8 cellular contexts compared by ENCODE assay signal in the genomic region with DNA sequence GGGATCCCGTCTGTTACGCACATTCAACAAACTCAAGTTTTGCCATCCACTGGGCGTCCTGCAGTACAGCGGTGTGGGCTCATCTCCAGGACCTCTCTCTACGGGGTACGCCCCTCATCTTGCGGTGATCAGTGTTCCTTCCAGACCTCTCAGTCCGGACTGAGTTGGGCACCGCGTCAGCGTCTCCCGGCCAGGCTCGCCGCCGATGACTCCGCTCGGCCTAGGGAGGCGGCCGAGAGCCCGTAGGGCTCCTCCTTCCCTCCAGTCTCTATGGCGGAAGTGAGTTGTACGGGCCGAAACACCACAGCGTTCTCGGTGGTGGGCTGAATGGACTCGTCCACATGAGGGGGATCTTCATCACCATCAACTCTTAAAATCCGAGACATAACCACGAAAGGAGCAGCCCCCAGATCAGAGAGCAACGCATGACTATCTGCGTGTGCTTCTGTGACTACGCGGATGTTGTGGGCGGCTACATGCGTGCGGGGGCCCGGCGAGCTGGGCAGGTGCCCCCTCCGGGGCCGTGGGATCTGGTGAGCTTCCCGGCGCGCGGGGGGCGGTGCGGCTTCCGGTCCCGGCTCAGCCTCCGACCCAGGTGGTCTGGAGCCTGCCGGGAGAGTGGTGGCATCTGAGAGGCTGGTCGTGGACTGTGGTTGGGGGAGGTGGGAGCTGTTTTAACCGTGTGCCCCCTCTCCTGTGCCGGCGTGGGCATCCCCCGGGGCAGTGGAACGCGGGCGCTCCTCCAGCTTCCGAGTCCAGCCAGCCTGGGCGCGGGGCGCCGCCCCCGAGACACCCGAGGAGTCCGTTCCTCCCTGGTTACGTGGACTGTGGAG. TPM values are rescaled to one million over a fixed set of nuclear protein-coding genes. Genes with fewer than 3 reads are reported as not detected.
DNase-seq lines count a peak whose midpoint lies in the region; ATAC-seq and TF ChIP-seq lines count a peak whose summit lies in the region.

A gene with protein sequence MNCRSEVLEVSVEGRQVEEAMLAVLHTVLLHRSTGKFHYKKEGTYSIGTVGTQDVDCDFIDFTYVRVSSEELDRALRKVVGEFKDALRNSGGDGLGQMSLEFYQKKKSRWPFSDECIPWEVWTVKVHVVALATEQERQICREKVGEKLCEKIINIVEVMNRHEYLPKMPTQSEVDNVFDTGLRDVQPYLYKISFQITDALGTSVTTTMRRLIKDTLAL (plus strand): TSS at position 569 of the 833 bp plus-strand sequence. CDS start 3,673 bp downstream, outside the sequence.

- peak; percentile 47 to 97 for TF ChIP-seq CTCF in Caco-2 (IDR thresholded peaks at IDR 0.05; ENCODE audit: insufficient read depth in 1 of 2, low read depth in 1 of 2, low read length in 1 of 2, severe bottlenecking in 1 of 2, unreplicated experiment in 1 of 2)
- TF ChIP-seq CTCF in GM20000 (IDR thresholded peaks at IDR 0.05; ENCODE audit: extremely low read depth, missing control alignments), result peak; percentile 87

- peak; percentile 96 for DNase-seq in Caco-2
- peak; percentile 97 for DNase-seq in GM20000 (ENCODE audit: low spot score)
- DNase-seq in HT-29 (ENCODE audit: low spot score), result peak; percentile 94
- peak; percentile 78 for DNase-seq in NK-92 treated with Interleukin-12 subunit alpha and Interleukin-12 subunit beta, amount 100 ng/mL, for 24 hours (lab: John Stamatoyannopoulos, UW)
- peak; percentile 83 to 84 (median 83) for DNase-seq in effector memory CD8-positive, alpha-beta T cell
- peak; percentile 97 for DNase-seq in medulla oblongata (ENCODE audit: extremely low spot score)
- DNase-seq in stimulated activated CD8-positive, alpha-beta memory T cell treated with anti-CD3 and anti-CD28 coated beads, Interleukin-12 subunit alpha, Interleukin-12 subunit beta, amount 100 ng/mL, for 24 hours (ENCODE audit: extremely low read depth), result peak; percentile 73

- POLR2A ChIA-PET in Caco-2 (lab: Charles Lee), result interaction anchor here (1.0 to 3.1 kb wide), 5 partner anchors 19 to 108 kb away, joined by 3 to 40 read pairs (median 10); a partner anchor contains a TSS
- POLR2A ChIA-PET in activated CD8-positive, alpha-beta memory T cell treated with anti-CD3 and anti-CD28 coated beads for 36 hours (lab: Charles Lee), result interaction anchor here (0.6 to 2.8 kb wide), 8 partner anchors 11 to 63 kb away, joined by 3 to 12 read pairs (median 4); a partner anchor contains a TSS

- H3K4me1 ChIP-seq in Caco-2, result peaks cover 12% of the 10 kb centered on the region

- H3K9me3 Mint-ChIP-seq in Caco-2 (ENCODE audit: unreplicated experiment), result no peaks in the 10 kb centered on the region
- no peaks in the 10 kb centered on the region for H3K9me3 Mint-ChIP-seq in effector memory CD8-positive, alpha-beta T cell

- peaks cover 50% of the 10 kb centered on the region for H3K36me3 Mint-ChIP-seq in Caco-2 (ENCODE audit: insufficient read depth, unreplicated experiment)
- peaks cover 29% of the 10 kb centered on the region for H3K36me3 Mint-ChIP-seq in effector memory CD8-positive, alpha-beta T cell (ENCODE audit: insufficient read depth)

- peak within 1 kb of the TSS; percentile 80 for H3K4me3 ChIP-seq in Caco-2 (ENCODE audit: low read depth, low read length)

- peak; percentile 94 for ATAC-seq in effector memory CD8-positive, alpha-beta T cell (replicated peaks)

- no TSS peak for BruUV-seq in Caco-2 (replicated peaks; lab: Mats Ljungman, UMichigan)

- intact Hi-C loops in Caco-2 (cut with micrococcal nuclease; ENCODE audit: unreplicated experiment), result loop anchor here (1.0 kb wide), 5 partner anchors 14 to 44 kb away; a partner anchor contains a TSS

- no peaks in the 10 kb centered on the region for H3K27me3 Mint-ChIP-seq in Caco-2 (ENCODE audit: insufficient read depth, unreplicated experiment)
- peaks cover 14 to 20% of the 10 kb centered on the region in 2 donors for H3K27me3 Mint-ChIP-seq in effector memory CD8-positive, alpha-beta T cell

- no peaks in the 10 kb centered on the region for H3K27me3 ChIP-seq in Caco-2 (replicated peaks; ENCODE audit: control insufficient read depth, insufficient read depth, low read length)

- H3K9me3 ChIP-seq in Caco-2, result no peaks in the 10 kb centered on the region

- peak within 1 kb of the TSS; percentile 100 for H3K27ac Mint-ChIP-seq in Caco-2 (ENCODE audit: unreplicated experiment)
- H3K27ac Mint-ChIP-seq in effector memory CD8-positive, alpha-beta T cell, result peak within 1 kb of the TSS; percentile 97 to 98

- peak within 1 kb of the TSS; percentile 85 for H3K4me3 Mint-ChIP-seq in Caco-2 (ENCODE audit: unreplicated experiment)
- peak within 1 kb of the TSS; percentile 93 to 96 for H3K4me3 Mint-ChIP-seq in effector memory CD8-positive, alpha-beta T cell

- peaks cover 30% of the 10 kb centered on the region for H3K4me1 Mint-ChIP-seq in Caco-2 (ENCODE audit: low read depth, unreplicated experiment)
- peaks cover 34 to 42% of the 10 kb centered on the region in 2 donors for H3K4me1 Mint-ChIP-seq in effector memory CD8-positive, alpha-beta T cell (ENCODE audit: low read depth in 2 of 2)

- H3K36me3 ChIP-seq in Caco-2 (ENCODE audit: control insufficient read depth, insufficient read depth, low read length), result peaks cover 4% of the 10 kb centered on the region; the same call in 1 of the 2 replicates

- CTCF ChIA-PET in Caco-2 (lab: Charles Lee), result interaction anchor here (0.9 to 5.1 kb wide), 15 partner anchors 10 to 66 kb away, joined by 3 to 84 read pairs (median 5); a partner anchor contains a TSS
- CTCF ChIA-PET in activated CD8-positive, alpha-beta memory T cell treated with anti-CD3 and anti-CD28 coated beads for 36 hours (lab: Charles Lee), result interaction anchor here (0.9 to 23.1 kb wide), 14 partner anchors 9 to 928 kb away, joined by 3 to 392 read pairs (median 4); a partner anchor contains a TSS

RNA-seq across cellular contexts. Expression of the gene that starts here (rescaled TPM):
- 67.2 and 78.0 TPM in 2 replicates for total RNA-seq in Caco-2 (2022)
- 105 and 114 TPM in 2 replicates for total RNA-seq in HT-29 (2014; rRNA removed; shearing (Covaris generic))
- total RNA-seq in activated CD8-positive, alpha-beta memory T cell treated with anti-CD3 and anti-CD28 coated beads for 36 hours, result 10 to 100 TPM; 50.0 to 50.4 TPM

Comparison
In these comparisons a context has a peak if more than half of its experiments do, and no peak if none do; other contexts are left out.
1. Peak in every context shown above with its lines: DNase-seq, ATAC-seq and H3K4me3 ChIP-seq.